In the genomic region with DNA sequence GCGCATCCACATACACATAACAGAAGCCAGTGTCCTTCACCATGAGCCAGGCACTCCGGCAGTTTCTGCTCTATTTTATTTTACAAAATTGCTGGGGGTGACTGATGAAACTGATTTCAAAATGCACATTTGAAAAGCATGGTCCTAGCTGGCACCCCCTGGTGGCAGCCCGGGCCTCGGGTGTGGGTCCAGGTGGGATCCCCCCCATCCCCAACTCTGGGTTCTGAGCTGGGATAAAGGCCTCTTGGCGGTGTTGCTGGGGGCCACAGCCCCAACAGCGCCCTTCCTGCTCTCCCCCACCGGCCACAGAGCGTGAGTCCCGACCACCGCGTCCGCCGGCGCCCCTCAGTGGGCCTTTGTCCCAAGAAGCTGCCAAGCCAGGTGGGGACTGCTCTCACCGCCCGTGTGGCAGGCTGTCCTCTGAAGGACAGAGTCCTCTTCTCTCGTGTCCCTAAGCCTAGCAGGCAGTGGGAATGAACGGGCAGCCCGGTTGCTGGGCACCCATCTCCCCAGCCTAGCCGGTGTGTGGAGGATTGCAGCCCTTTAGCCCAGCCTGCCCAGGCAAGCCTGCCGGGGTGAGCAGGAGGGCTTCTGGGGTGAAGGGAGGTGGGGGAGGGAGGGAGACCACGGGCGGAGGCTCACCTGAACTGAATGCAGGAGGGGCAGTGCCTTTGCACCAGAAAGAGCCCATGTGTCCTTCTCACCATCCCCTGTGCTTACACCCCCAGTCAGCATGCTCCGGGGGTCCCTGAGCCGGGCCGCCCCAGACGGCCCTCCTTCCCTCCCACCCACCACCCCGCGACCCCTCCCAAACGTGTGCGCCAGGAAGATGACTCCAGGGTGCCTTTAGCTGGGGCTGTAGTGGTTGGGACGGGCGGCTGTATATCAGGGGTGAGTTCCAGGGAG, we compare ENCODE assay signal across 8 cellular contexts. TPM values are rescaled to one million over a fixed set of nuclear protein-coding genes. Genes with fewer than 3 reads are reported as not detected.
DNase-seq lines count a peak whose midpoint lies in the region; ATAC-seq and TF ChIP-seq lines count a peak whose summit lies in the region.

No MANE protein-coding gene starts in this region.

- H3K9me3 ChIP-seq in right atrium auricular region (no peaks in the 10 kb centered on the region), sigmoid colon (no peaks in the 10 kb centered on the region)

- no peak for TF ChIP-seq POLR2A in sigmoid colon (IDR thresholded peaks at IDR 0.05)

- H3K4me3 ChIP-seq in right atrium auricular region = peak overlapping the region; percentile 52 to 64
- H3K4me3 ChIP-seq in sigmoid colon = peak overlapping the region in 3 of 4 donors; percentile 30 to 51 (median 38)

- peak; percentile 22 for DNase-seq in OCI-M1 (lab: John Stamatoyannopoulos, UW)
- DNase-seq in activated naive CD4-positive, alpha-beta T cell treated with anti-CD3 and anti-CD28 coated beads, Interleukin-2, amount 50 U/mL, for 16 hours = peak; percentile 80
- DNase-seq in right atrium auricular region (ENCODE audit: low spot score) = no peak
- no peak for DNase-seq in sigmoid colon
- DNase-seq in NCI-H187 treated with DMSO at 0.1 percent for 48 hours (lab: John Stamatoyannopoulos, UW) = no peak
- no peak for DNase-seq in NCI-H446 treated with DMSO at 0.1 percent for 48 hours (lab: John Stamatoyannopoulos, UW)

- peaks cover 0 to 40% of the 10 kb centered on the region in 2 donors for H3K4me1 ChIP-seq in right atrium auricular region
- H3K4me1 ChIP-seq in sigmoid colon = peaks cover 0 to 21% (median 17%) of the 10 kb centered on the region in 4 donors

- peaks cover 0 to 4% of the 10 kb centered on the region in 2 donors for H3K27me3 ChIP-seq in right atrium auricular region
- peaks cover 37 to 97% (median 82%) of the 10 kb centered on the region in 3 donors for H3K27me3 ChIP-seq in sigmoid colon

- TF ChIP-seq CTCF in GM12873 (IDR thresholded peaks at IDR 0.05; ENCODE audit: insufficient read depth, low read depth, low read length, missing control alignments) (peak; percentile 73), right atrium auricular region (IDR thresholded peaks at IDR 0.05) (peak in 1 of 2 donors; percentile 57), sigmoid colon (IDR thresholded peaks at IDR 0.05) (peak in 1 of 4 experiments; percentile 23)

- 6 to 8% methylated on average over 33 of the region's 33 CpGs for WGBS in sigmoid colon, 2 donors

- no peak for ATAC-seq in GM21423 (IDR thresholded peaks at IDR 0.05; ENCODE audit: unreplicated experiment)

- no peak for TF ChIP-seq EP300 in sigmoid colon (IDR thresholded peaks at IDR 0.05)

- intact Hi-C loops in sigmoid colon (cut with DNase I) = no loop called here

- H3K36me3 ChIP-seq in right atrium auricular region (no peaks in the 10 kb centered on the region), sigmoid colon (no peaks in the 10 kb centered on the region)

- H3K27ac ChIP-seq in right atrium auricular region (peak overlapping the region; percentile 15 to 70), sigmoid colon (no peak overlapping the region)

RNA-seq across cellular contexts. Expression of gene SNAI3, which starts 0.9 kb away (rescaled TPM):
- 1 to 10 TPM; 1.0 to 1.6 TPM for total RNA-seq in right atrium auricular region
- total RNA-seq in sigmoid colon = under 1 TPM in 2 of 4 donors, not detected in 2; 0.71 to 0.82 TPM
- polyA plus RNA-seq in sigmoid colon = 1 to 10 TPM in 1 of 3 donors, under 1 TPM in 2; 0.46 to 3.0 (median 0.60) TPM

RNA-seq across cellular contexts. Expression of gene RNF166, which starts 20.8 kb away (rescaled TPM):
- total RNA-seq in right atrium auricular region = 10 to 100 TPM; 16.9 to 19.4 TPM
- total RNA-seq in sigmoid colon = 10 to 100 TPM; 16.0 to 21.4 (median 17.9) TPM
- 10 to 100 TPM in 1 of 3 donors, 1 to 10 TPM in 2; 5.4 to 34.8 (median 6.2) TPM for polyA plus RNA-seq in sigmoid colon

RNA-seq across cellular contexts. Expression of gene CTU2, which starts 20.9 kb away (rescaled TPM):
- 1 to 10 TPM; 7.1 to 8.2 TPM for total RNA-seq in right atrium auricular region
- total RNA-seq in sigmoid colon = 10 to 100 TPM in 3 of 4 donors, 1 to 10 TPM in 1; 6.1 to 11.7 (median 10.7) TPM
- polyA plus RNA-seq in sigmoid colon = 10 to 100 TPM in 1 of 3 donors, 1 to 10 TPM in 2; 8.4 to 16.3 (median 9.2) TPM

RNA-seq across cellular contexts. Expression of gene MVD, which starts 22.5 kb away (rescaled TPM):
- total RNA-seq in right atrium auricular region (10 to 100 TPM; 21.5 to 23.1 TPM), sigmoid colon (10 to 100 TPM; 16.8 to 25.7 (median 23.2) TPM)
- polyA plus RNA-seq in sigmoid colon = 100 to 1,000 TPM in 1 of 3 donors, 10 to 100 TPM in 2; 41.4 to 206 (median 84.8) TPM

RNA-seq across cellular contexts. Expression of gene CYBA, which starts 34.6 kb away (rescaled TPM):
- total RNA-seq in right atrium auricular region (100 to 1,000 TPM in 1 of 2 donors, 10 to 100 TPM in 1; 82.0 to 132 TPM), sigmoid colon (100 to 1,000 TPM in 2 of 4 donors, 10 to 100 TPM in 2; 63.1 to 147 (median 105) TPM)
- polyA plus RNA-seq in sigmoid colon = 100 to 1,000 TPM in 2 of 3 donors, 10 to 100 TPM in 1; 81.1 to 429 (median 208) TPM

Comparison
In these comparisons a context has a peak if more than half of its experiments do, and no peak if none do; other contexts are left out.
1. DNase-seq: peak in OCI-M1 (single experiment) and activated naive CD4-positive, alpha-beta T cell treated with anti-CD3 and anti-CD28 coated beads, Interleukin-2, amount 50 U/mL, for 16 hours (single experiment); none in right atrium auricular region (single experiment), sigmoid colon (single experiment), NCI-H187 treated with DMSO at 0.1 percent for 48 hours (single experiment) and NCI-H446 treated with DMSO at 0.1 percent for 48 hours (single experiment).
2. H3K27ac ChIP-seq: peak in right atrium auricular region (2 of 2); none in sigmoid colon (0 of 4).